ENCODE assay signal across 13 cellular contexts in the genomic region with DNA sequence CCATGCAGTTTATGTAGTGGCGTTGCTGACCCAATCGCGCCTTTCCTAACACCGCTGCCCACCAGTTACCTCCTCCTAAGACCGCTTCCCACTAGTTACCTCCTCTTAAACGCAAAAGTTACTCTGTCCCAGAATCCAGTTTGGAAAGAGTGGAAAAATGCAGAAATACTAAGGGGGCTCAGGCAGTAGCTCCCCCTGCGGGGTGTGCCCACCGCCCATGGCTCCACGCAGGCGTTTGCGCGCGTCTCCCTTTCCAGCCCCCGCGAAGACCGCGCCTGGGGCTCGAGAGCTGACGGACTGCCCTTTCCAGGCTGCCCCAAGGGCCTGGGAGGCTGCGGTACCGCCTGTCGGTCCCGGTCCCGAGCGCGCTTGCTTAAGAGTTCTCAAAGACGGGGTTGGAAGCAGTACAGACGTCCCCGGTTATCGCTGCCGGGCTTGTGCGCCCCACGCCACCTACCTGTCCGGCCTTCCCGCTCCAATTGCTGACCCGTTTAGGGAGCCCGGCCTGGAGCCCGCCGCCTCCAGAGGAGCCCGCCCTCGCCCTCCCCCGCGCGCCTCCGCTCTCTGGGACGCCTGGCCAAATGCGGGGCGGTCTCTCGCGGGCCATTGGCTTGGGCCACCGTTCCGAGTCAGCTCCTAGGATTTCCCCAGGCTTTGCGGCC.
DNase-seq lines count a peak whose midpoint lies in the region; ATAC-seq and TF ChIP-seq lines count a peak whose summit lies in the region.
"Had no signal": no experiment of that assay in that cellular context is flagged by ENCODE, and none has a peak within 500 bp of the region (broad histone marks: within the 10 kb centered on the region; RNA-seq: fewer than 3 reads in every experiment).

No MANE protein-coding gene starts in this region.

- POLR2A ChIA-PET in activated CD4-positive, alpha-beta T cell treated with anti-CD3 and anti-CD28 coated beads, Interleukin-2, amount 10 ng/mL, durations not matched to agents 7 days and 5 days (lab: Charles Lee) = no interaction called here
- POLR2A ChIA-PET in activated CD4-positive, alpha-beta T cell treated with anti-CD3 and anti-CD28 coated beads for 36 hours (lab: Charles Lee) = no interaction called here

- H3K4me3 ChIP-seq in esophagus squamous epithelium (peak overlapping the region in 3 of 4 donors; percentile 22 to 52 (median 26)), thyroid gland (replicated peaks in 1 of 3) (peak overlapping the region in 1 of 3 donors; percentile 6)
- H3K4me3 ChIP-seq: SK-N-MC, skin epidermis had no signal

- TF ChIP-seq POLR2A in esophagus squamous epithelium (IDR thresholded peaks at IDR 0.05) (no peak), thyroid gland (IDR thresholded peaks at IDR 0.05) (no peak)

- no peak for ATAC-seq in activated CD4-positive, alpha-beta T cell treated with anti-CD3 and anti-CD28 coated beads for 36 hours
- ATAC-seq: activated CD4-positive, CD25-positive, alpha-beta regulatory T cell treated with anti-CD3 and anti-CD28 coated beads, Interleukin-2, amount 50 U/mL, for 24 hours had no signal

- TF ChIP-seq CTCF in esophagus squamous epithelium (IDR thresholded peaks at IDR 0.05) (no peak), mesothelial cell of epicardium (IDR thresholded peaks at IDR 0.05; ENCODE audit: unreplicated experiment) (no peak), thyroid gland (IDR thresholded peaks at IDR 0.05) (no peak)

- H3K36me3 ChIP-seq in esophagus squamous epithelium = no peaks in the 10 kb centered on the region
- no peaks in the 10 kb centered on the region for H3K36me3 ChIP-seq in thyroid gland
- H3K36me3 ChIP-seq: ascending aorta had no signal

- DNase-seq in activated CD4-positive, alpha-beta T cell treated with anti-CD3 and anti-CD28 coated beads, Interleukin-2, amount 10 ng/mL, durations not matched to agents 7 days and 5 days = no peak
- no peak for DNase-seq in activated CD4-positive, alpha-beta T cell treated with anti-CD3 and anti-CD28 coated beads for 4 hours
- no peak for DNase-seq in esophagus squamous epithelium (lab: John Stamatoyannopoulos, UW)
- DNase-seq in mesothelial cell of epicardium (ENCODE audit: low spot score in 2 of 2, unreplicated experiment in 2 of 2) = no peak
- DNase-seq in thyroid gland = peak; percentile 22
- no peak for DNase-seq in activated CD4-positive, alpha-beta T cell treated with anti-CD3 and anti-CD28 coated beads for 36 hours
- no peak for DNase-seq in NCI-H1436 (lab: John Stamatoyannopoulos, UW)
- no peak for DNase-seq in NCI-H1105 treated with DMSO at 0.1 percent for 48 hours (lab: John Stamatoyannopoulos, UW)
- DNase-seq: MM.1S had no signal

- CTCF ChIA-PET in activated CD4-positive, alpha-beta T cell treated with anti-CD3 and anti-CD28 coated beads, Interleukin-2, amount 10 ng/mL, durations not matched to agents 7 days and 5 days (lab: Charles Lee) = no interaction called here
- CTCF ChIA-PET in activated CD4-positive, alpha-beta T cell treated with anti-CD3 and anti-CD28 coated beads for 36 hours (lab: Charles Lee) = interaction anchor here (0.7 kb wide), 1 partner anchor 799 kb away, joined by 3 read pairs; no protein-coding TSS in a partner anchor

- H3K27me3 Mint-ChIP-seq in activated CD4-positive, alpha-beta T cell treated with anti-CD3 and anti-CD28 coated beads, Interleukin-2, amount 10 ng/mL, durations not matched to agents 7 days and 5 days = peaks cover 82% of the 10 kb centered on the region
- H3K27me3 Mint-ChIP-seq in mesothelial cell of epicardium (ENCODE audit: low read depth) = peaks cover 97% of the 10 kb centered on the region
- H3K27me3 Mint-ChIP-seq in activated CD4-positive, alpha-beta T cell treated with anti-CD3 and anti-CD28 coated beads for 36 hours = peaks cover 72% of the 10 kb centered on the region

- H3K4me3 Mint-ChIP-seq in activated CD4-positive, alpha-beta T cell treated with anti-CD3 and anti-CD28 coated beads, Interleukin-2, amount 10 ng/mL, durations not matched to agents 7 days and 5 days = no peak overlapping the region
- H3K4me3 Mint-ChIP-seq in mesothelial cell of epicardium = peak overlapping the region; percentile 30
- no peak overlapping the region for H3K4me3 Mint-ChIP-seq in activated CD4-positive, alpha-beta T cell treated with anti-CD3 and anti-CD28 coated beads for 36 hours

- H3K9me3 ChIP-seq in esophagus squamous epithelium = no peaks in the 10 kb centered on the region
- H3K9me3 ChIP-seq in thyroid gland = no peaks in the 10 kb centered on the region
- H3K9me3 ChIP-seq: ascending aorta had no signal

- H3K36me3 Mint-ChIP-seq in activated CD4-positive, alpha-beta T cell treated with anti-CD3 and anti-CD28 coated beads, Interleukin-2, amount 10 ng/mL, durations not matched to agents 7 days and 5 days (ENCODE audit: low read depth) = no peaks in the 10 kb centered on the region
- H3K36me3 Mint-ChIP-seq in mesothelial cell of epicardium = no peaks in the 10 kb centered on the region
- H3K36me3 Mint-ChIP-seq in activated CD4-positive, alpha-beta T cell treated with anti-CD3 and anti-CD28 coated beads for 36 hours (ENCODE audit: low read depth) = peaks cover 1% of the 10 kb centered on the region

- peak overlapping the region; percentile 31 for H3K27ac Mint-ChIP-seq in activated CD4-positive, alpha-beta T cell treated with anti-CD3 and anti-CD28 coated beads, Interleukin-2, amount 10 ng/mL, durations not matched to agents 7 days and 5 days
- H3K27ac Mint-ChIP-seq in mesothelial cell of epicardium = no peak overlapping the region
- no peak overlapping the region for H3K27ac Mint-ChIP-seq in activated CD4-positive, alpha-beta T cell treated with anti-CD3 and anti-CD28 coated beads for 36 hours

- WGBS in esophagus squamous epithelium, 2 donors = 18 to 47% methylated on average over 7 to 18 of the region's 53 CpGs
- 17 to 18% methylated on average over 19 to 22 of the region's 53 CpGs for WGBS in thyroid gland, 2 donors

- H3K27ac ChIP-seq in esophagus squamous epithelium (no peak overlapping the region), thyroid gland (no peak overlapping the region)
- H3K27ac ChIP-seq: ascending aorta, SK-N-MC, skin epidermis had no signal

- intact Hi-C loops in esophagus squamous epithelium (cut with DNase I) (no loop called here), thyroid gland (cut with DNase I) (no loop called here)
- intact Hi-C loops in activated CD4-positive, alpha-beta T cell treated with anti-CD3 and anti-CD28 coated beads for 36 hours (cut with DNase I, micrococcal nuclease) = loop anchor here in 1 of 2 experiments (5.0 kb wide), 1 partner anchor 1030 kb away; no protein-coding TSS in a partner anchor

- peaks cover 0 to 46% (median 12%) of the 10 kb centered on the region in 3 donors for H3K4me1 ChIP-seq in esophagus squamous epithelium
- H3K4me1 ChIP-seq in thyroid gland = peaks cover 11 to 22% of the 10 kb centered on the region in 2 donors

- peaks cover 7% of the 10 kb centered on the region for H3K9me3 Mint-ChIP-seq in activated CD4-positive, alpha-beta T cell treated with anti-CD3 and anti-CD28 coated beads, Interleukin-2, amount 10 ng/mL, durations not matched to agents 7 days and 5 days
- no peaks in the 10 kb centered on the region for H3K9me3 Mint-ChIP-seq in mesothelial cell of epicardium
- H3K9me3 Mint-ChIP-seq in activated CD4-positive, alpha-beta T cell treated with anti-CD3 and anti-CD28 coated beads for 36 hours (ENCODE audit: low read depth) = no peaks in the 10 kb centered on the region

- H3K4me1 Mint-ChIP-seq in activated CD4-positive, alpha-beta T cell treated with anti-CD3 and anti-CD28 coated beads, Interleukin-2, amount 10 ng/mL, durations not matched to agents 7 days and 5 days = peaks cover 8% of the 10 kb centered on the region
- peaks cover 44% of the 10 kb centered on the region for H3K4me1 Mint-ChIP-seq in mesothelial cell of epicardium
- H3K4me1 Mint-ChIP-seq in activated CD4-positive, alpha-beta T cell treated with anti-CD3 and anti-CD28 coated beads for 36 hours = peaks cover 3% of the 10 kb centered on the region

- H3K27me3 ChIP-seq in esophagus squamous epithelium (peaks cover 0 to 90% (median 18%) of the 10 kb centered on the region in 4 donors), thyroid gland (no peaks in the 10 kb centered on the region)

Comparison
In these comparisons a context has a peak if more than half of its experiments do, and no peak if none do; other contexts are left out.
1. DNase-seq: peak in thyroid gland (2 of 2); none in activated CD4-positive, alpha-beta T cell treated with anti-CD3 and anti-CD28 coated beads, Interleukin-2, amount 10 ng/mL, durations not matched to agents 7 days and 5 days (single experiment), activated CD4-positive, alpha-beta T cell treated with anti-CD3 and anti-CD28 coated beads for 4 hours (0 of 2), esophagus squamous epithelium (single experiment), mesothelial cell of epicardium (0 of 2), activated CD4-positive, alpha-beta T cell treated with anti-CD3 and anti-CD28 coated beads for 36 hours (single experiment), NCI-H1436 (single experiment) and NCI-H1105 treated with DMSO at 0.1 percent for 48 hours (single experiment).